Comparison of ENCODE assay signal across 29 cellular contexts in genomic region chr3:112503304-112503972, GRCh38. TPM values are rescaled to one million over a fixed set of nuclear protein-coding genes. Genes with fewer than 3 reads are reported as not detected.
"Had no signal": no experiment of that assay in that cellular context is flagged by ENCODE, and none has a peak within 500 bp of the region (broad histone marks: within the 10 kb centered on the region; RNA-seq: fewer than 3 reads in every experiment).

No MANE protein-coding gene starts in this region.

- H3K27ac ChIP-seq: esophagus muscularis mucosa, pancreas, prostate gland, sigmoid colon, thoracic aorta, uterus had no signal

- DNase-seq: activated CD4-positive, alpha-beta T cell treated with anti-CD3 and anti-CD28 coated beads, Interleukin-2, amount 50 U/mL, for 1 hour; activated CD8-positive, alpha-beta memory T cell treated with anti-CD3 and anti-CD28 coated beads, Interleukin-2, amount 10 ng/mL, durations not matched to agents 7 days and 5 days; activated CD8-positive, alpha-beta T cell treated with anti-CD3 and anti-CD28 coated beads, Interleukin-2, amount 10 ng/mL, durations not matched to agents 7 days and 5 days; activated gamma-delta T cell; activated naive CD4-positive, alpha-beta T cell treated with anti-CD3 and anti-CD28 coated beads, Interleukin-2, amount 50 U/mL, for 16 hours; anterior cingulate cortex; dermis blood vessel endothelial cell; effector CD4-positive, alpha-beta T cell; foreskin melanocyte; glutamatergic neuron; left cardiac atrium; left ventricle myocardium superior; naive thymus-derived CD4-positive, alpha-beta T cell; nucleus accumbens; pancreas; retina; sigmoid colon; small intestine; stimulated activated CD4-positive, alpha-beta T cell treated with anti-CD3 and anti-CD28 coated beads, Interleukin-4, amount 100 ng/mL, for 24 hours; stimulated activated naive CD4-positive, alpha-beta T cell; trophoblast cell; uterus had no signal

- H3K9me3 Mint-ChIP-seq: central memory CD8-positive, alpha-beta T cell; naive thymus-derived CD4-positive, alpha-beta T cell had no signal

- FAIRE-seq: bronchial epithelial cell, islet of Langerhans, pancreas, small intestine had no signal

- ATAC-seq: activated CD8-positive, alpha-beta memory T cell treated with anti-CD3 and anti-CD28 coated beads, Interleukin-2, amount 10 ng/mL, durations not matched to agents 7 days and 5 days; activated CD8-positive, alpha-beta T cell treated with anti-CD3 and anti-CD28 coated beads, Interleukin-2, amount 10 ng/mL, durations not matched to agents 7 days and 5 days; left cardiac atrium; left ventricle myocardium superior; naive thymus-derived CD4-positive, alpha-beta T cell; pancreas had no signal

- H3K4me3 ChIP-seq: esophagus muscularis mucosa, pancreas, prostate gland, sigmoid colon, thoracic aorta, uterus had no signal

- H3K4me1 ChIP-seq: pancreas, prostate gland, sigmoid colon, uterus had no signal

- H3K36me3 ChIP-seq: esophagus muscularis mucosa, pancreas, prostate gland, sigmoid colon, thoracic aorta, uterus had no signal

- H3K27ac Mint-ChIP-seq: activated CD8-positive, alpha-beta memory T cell treated with anti-CD3 and anti-CD28 coated beads, Interleukin-2, amount 10 ng/mL, durations not matched to agents 7 days and 5 days; activated CD8-positive, alpha-beta T cell treated with anti-CD3 and anti-CD28 coated beads, Interleukin-2, amount 10 ng/mL, durations not matched to agents 7 days and 5 days had no signal

- H3K27me3 Mint-ChIP-seq: activated CD8-positive, alpha-beta memory T cell treated with anti-CD3 and anti-CD28 coated beads, Interleukin-2, amount 10 ng/mL, durations not matched to agents 7 days and 5 days; central memory CD8-positive, alpha-beta T cell; naive thymus-derived CD4-positive, alpha-beta T cell had no signal

- H3K4me3 Mint-ChIP-seq: activated CD8-positive, alpha-beta memory T cell treated with anti-CD3 and anti-CD28 coated beads, Interleukin-2, amount 10 ng/mL, durations not matched to agents 7 days and 5 days; activated CD8-positive, alpha-beta T cell treated with anti-CD3 and anti-CD28 coated beads, Interleukin-2, amount 10 ng/mL, durations not matched to agents 7 days and 5 days; central memory CD8-positive, alpha-beta T cell; naive thymus-derived CD4-positive, alpha-beta T cell had no signal

- H3K9me3 ChIP-seq: esophagus muscularis mucosa, pancreas, prostate gland, sigmoid colon, thoracic aorta, uterus had no signal

- H3K27me3 ChIP-seq: esophagus muscularis mucosa, pancreas, sigmoid colon, uterus had no signal

RNA-seq across cellular contexts. Expression of gene BTLA, which starts 4.2 kb away (rescaled TPM):
- total RNA-seq: bronchial epithelial cell, left ventricle myocardium superior, lung microvascular endothelial cell, sigmoid colon had no signal
